In genomic region chr1:151008244-151009205, GRCh38 we compare ENCODE assay signal across 1 cellular context.
TF ChIP-seq lines count a peak whose summit lies in the region.

A gene with protein sequence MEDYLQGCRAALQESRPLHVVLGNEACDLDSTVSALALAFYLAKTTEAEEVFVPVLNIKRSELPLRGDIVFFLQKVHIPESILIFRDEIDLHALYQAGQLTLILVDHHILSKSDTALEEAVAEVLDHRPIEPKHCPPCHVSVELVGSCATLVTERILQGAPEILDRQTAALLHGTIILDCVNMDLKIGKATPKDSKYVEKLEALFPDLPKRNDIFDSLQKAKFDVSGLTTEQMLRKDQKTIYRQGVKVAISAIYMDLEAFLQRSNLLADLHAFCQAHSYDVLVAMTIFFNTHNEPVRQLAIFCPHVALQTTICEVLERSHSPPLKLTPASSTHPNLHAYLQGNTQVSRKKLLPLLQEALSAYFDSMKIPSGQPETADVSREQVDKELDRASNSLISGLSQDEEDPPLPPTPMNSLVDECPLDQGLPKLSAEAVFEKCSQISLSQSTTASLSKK (plus strand): TSS chr1:151008449. CDS start chr1:151008633, 184 bp downstream.

TF ChIP-seq in K562, 482 proteins besides CTCF, POLR2A, EP300 and RAD21 (continued from another document and continues in another):
- TF ChIP-seq FOXO4 (CRISPR knock-in tag; IDR thresholded peaks at IDR 0.05) (no peak), TBL1XR1 (IDR thresholded peaks at IDR 0.05; ENCODE audit: low read length in 2 of 2) (no peak), ZFP1 (CRISPR knock-in tag; IDR thresholded peaks at IDR 0.05) (no peak), MTA2 (IDR thresholded peaks at IDR 0.05; ENCODE audit: low read depth) (0 out of 2 replicates have a peak, but pooled peaks have one; percentile 20), FUS (optimal IDR thresholded peaks at IDR 0.05; ENCODE audit: low read depth, low read length) (no peak), KDM4B (IDR thresholded peaks at IDR 0.05; ENCODE audit: borderline replicate concordance in 2 of 2, low read depth in 1 of 2) (no peak), ATF1 (CRISPR knock-in tag; IDR thresholded peaks at IDR 0.05) (no peak), ATF1 (tag; IDR thresholded peaks at IDR 0.05) (peak; percentile 94), KLF10 (CRISPR knock-in tag; IDR thresholded peaks at IDR 0.05) (no peak), ZNF143 (CRISPR knock-in tag; IDR thresholded peaks at IDR 0.05) (peak; percentile 84), ZNF253 (CRISPR knock-in tag; conservative IDR thresholded peaks at IDR 0.05) (no peak), IRF9 (tag; IDR thresholded peaks at IDR 0.05) (no peak), MEIS2 (IDR thresholded peaks at IDR 0.05; ENCODE audit: partially characterized antibody) (no peak), RBFOX2 (IDR thresholded peaks at IDR 0.05; ENCODE audit: low read depth, low read length) (peak; percentile 82), TGIF2 (CRISPR knock-in tag; IDR thresholded peaks at IDR 0.05) (no peak), PHF20 (IDR thresholded peaks at IDR 0.05; ENCODE audit: partially characterized antibody) (no peak), ARID1B (IDR thresholded peaks at IDR 0.05) (no peak), PHF8 (IDR thresholded peaks at IDR 0.05; ENCODE audit: borderline replicate concordance, low read length) (peak; percentile 57; the same call in 1 of the 2 replicates), TAF9B (IDR thresholded peaks at IDR 0.05; ENCODE audit: partially characterized antibody) (no peak), ELF2 (CRISPR knock-in tag; IDR thresholded peaks at IDR 0.05) (no peak), HMGN3 (IDR thresholded peaks at IDR 0.05; ENCODE audit: borderline replicate concordance, extremely low read depth, insufficient read length, low read depth, low read length) (peak; percentile 95), XRCC4 (IDR thresholded peaks at IDR 0.05; ENCODE audit: extremely low read depth, insufficient read depth, insufficient read length) (no peak), RBM14 (IDR thresholded peaks at IDR 0.05; ENCODE audit: borderline replicate concordance, insufficient read depth, low read depth, low read length) (no peak), BRD4 (IDR thresholded peaks at IDR 0.05) (no peak), HDGF (IDR thresholded peaks at IDR 0.05) (peak; percentile 86), HNRNPLL (IDR thresholded peaks at IDR 0.05; ENCODE audit: low read depth, low read length, poor library complexity, severe bottlenecking) (peak; percentile 90), ARHGAP35 (IDR thresholded peaks at IDR 0.05; ENCODE audit: partially characterized antibody) (peak; percentile 78), NFYB (IDR thresholded peaks at IDR 0.05; ENCODE audit: extremely low read depth, insufficient read length) (no peak), ZNF146 (CRISPR knock-in tag; IDR thresholded peaks at IDR 0.05; ENCODE audit: unreplicated experiment) (no peak), CHD7 (IDR thresholded peaks at IDR 0.05; ENCODE audit: low read depth, low read length) (no peak), SNIP1 (IDR thresholded peaks at IDR 0.05; ENCODE audit: low read depth) (no peak), TEAD2 (tag; IDR thresholded peaks at IDR 0.05) (no peak), NUFIP1 (IDR thresholded peaks at IDR 0.05; ENCODE audit: partially characterized antibody) (no peak), ESRRA (IDR thresholded peaks at IDR 0.05; ENCODE audit: borderline replicate concordance, low read depth) (0 out of 2 replicates have a peak, but pooled peaks have one; percentile 28), CEBPG (CRISPR knock-in tag; IDR thresholded peaks at IDR 0.05) (peak; percentile 53; the same call in 1 of the 2 replicates), CEBPG (tag; conservative IDR thresholded peaks at IDR 0.05 in 1 of 2, IDR thresholded peaks at IDR 0.05 in 1 of 2) (no peak), SIX5 (IDR thresholded peaks at IDR 0.05; ENCODE audit: borderline replicate concordance in 1 of 2, insufficient read depth in 1 of 2, low read depth in 1 of 2, low read length in 2 of 2) (peak; percentile 60 to 68; a peak in 3 of 4 replicates), ETV1 (tag; conservative IDR thresholded peaks at IDR 0.05; ENCODE audit: low read depth) (no peak)
- TF ChIP-seq, protein P1, sequence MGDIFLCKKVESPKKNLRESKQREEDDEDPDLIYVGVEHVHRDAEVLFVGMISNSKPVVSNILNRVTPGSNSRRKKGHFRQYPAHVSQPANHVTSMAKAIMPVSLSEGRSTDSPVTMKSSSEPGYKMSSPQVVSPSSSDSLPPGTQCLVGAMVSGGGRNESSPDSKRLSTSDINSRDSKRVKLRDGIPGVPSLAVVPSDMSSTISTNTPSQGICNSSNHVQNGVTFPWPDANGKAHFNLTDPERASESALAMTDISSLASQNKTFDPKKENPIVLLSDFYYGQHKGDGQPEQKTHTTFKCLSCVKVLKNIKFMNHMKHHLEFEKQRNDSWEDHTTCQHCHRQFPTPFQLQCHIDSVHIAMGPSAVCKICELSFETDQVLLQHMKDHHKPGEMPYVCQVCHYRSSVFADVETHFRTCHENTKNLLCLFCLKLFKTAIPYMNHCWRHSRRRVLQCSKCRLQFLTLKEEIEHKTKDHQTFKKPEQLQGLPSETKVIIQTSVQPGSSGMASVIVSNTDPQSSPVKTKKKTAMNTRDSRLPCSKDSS (IDR thresholded peaks at IDR 0.05; ENCODE audit: low read depth, partially characterized antibody): no peak
- TF ChIP-seq, protein P2, sequence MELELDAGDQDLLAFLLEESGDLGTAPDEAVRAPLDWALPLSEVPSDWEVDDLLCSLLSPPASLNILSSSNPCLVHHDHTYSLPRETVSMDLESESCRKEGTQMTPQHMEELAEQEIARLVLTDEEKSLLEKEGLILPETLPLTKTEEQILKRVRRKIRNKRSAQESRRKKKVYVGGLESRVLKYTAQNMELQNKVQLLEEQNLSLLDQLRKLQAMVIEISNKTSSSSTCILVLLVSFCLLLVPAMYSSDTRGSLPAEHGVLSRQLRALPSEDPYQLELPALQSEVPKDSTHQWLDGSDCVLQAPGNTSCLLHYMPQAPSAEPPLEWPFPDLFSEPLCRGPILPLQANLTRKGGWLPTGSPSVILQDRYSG (tag; conservative IDR thresholded peaks at IDR 0.05; ENCODE audit: low read depth): no peak
- TF ChIP-seq, protein P3, sequence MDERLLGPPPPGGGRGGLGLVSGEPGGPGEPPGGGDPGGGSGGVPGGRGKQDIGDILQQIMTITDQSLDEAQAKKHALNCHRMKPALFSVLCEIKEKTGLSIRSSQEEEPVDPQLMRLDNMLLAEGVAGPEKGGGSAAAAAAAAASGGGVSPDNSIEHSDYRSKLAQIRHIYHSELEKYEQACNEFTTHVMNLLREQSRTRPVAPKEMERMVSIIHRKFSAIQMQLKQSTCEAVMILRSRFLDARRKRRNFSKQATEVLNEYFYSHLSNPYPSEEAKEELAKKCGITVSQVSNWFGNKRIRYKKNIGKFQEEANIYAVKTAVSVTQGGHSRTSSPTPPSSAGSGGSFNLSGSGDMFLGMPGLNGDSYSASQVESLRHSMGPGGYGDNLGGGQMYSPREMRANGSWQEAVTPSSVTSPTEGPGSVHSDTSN (CRISPR knock-in tag; IDR thresholded peaks at IDR 0.05; ENCODE audit: low read depth): no peak
- TF ChIP-seq, protein P3 (tag; conservative IDR thresholded peaks at IDR 0.05; ENCODE audit: low read depth): no peak
